ENCODE assay signal across 12 cellular contexts in the genomic region with DNA sequence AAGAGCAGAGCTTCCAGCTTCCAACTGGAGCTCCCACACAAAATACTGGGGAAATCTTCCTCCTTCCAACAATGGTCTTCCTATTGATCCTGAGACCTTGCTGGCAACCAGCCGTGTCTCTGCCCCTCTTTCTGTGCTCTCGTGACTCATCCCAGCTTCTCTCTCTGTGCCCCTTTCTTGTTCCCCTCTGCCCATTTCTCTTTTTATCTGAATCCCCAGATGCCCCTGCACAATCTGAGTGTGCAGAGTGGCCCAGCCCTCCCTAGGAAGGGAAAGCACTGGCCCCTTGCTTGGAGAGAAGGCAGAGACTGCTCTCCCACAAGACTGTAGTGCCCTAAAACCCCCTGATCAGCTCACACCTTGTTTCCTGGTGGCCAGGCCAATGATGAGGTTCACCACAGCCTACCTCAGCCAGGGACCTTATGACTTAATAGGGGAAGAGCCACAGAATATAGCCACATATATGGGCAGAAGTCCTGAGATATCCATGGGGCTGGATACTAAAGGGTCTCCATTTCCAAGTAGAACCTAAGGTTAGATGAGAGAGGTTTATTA. TPM values are rescaled to one million over a fixed set of nuclear protein-coding genes. Genes with fewer than 3 reads are reported as not detected.
DNase-seq lines count a peak whose midpoint lies in the region; ATAC-seq and TF ChIP-seq lines count a peak whose summit lies in the region.
"Had no signal": no experiment of that assay in that cellular context is flagged by ENCODE, and none has a peak within 500 bp of the region (broad histone marks: within the 10 kb centered on the region; RNA-seq: fewer than 3 reads in every experiment).

No MANE protein-coding gene starts in this region.

- no peak for ATAC-seq in CD4-positive, CD25-positive, alpha-beta regulatory T cell (ENCODE audit: low read depth in 2 of 2)
- ATAC-seq in GM21367 (IDR thresholded peaks at IDR 0.05; ENCODE audit: unreplicated experiment) (no peak), HG02610 (IDR thresholded peaks at IDR 0.05; ENCODE audit: unreplicated experiment) (no peak)

- no peak for DNase-seq in CD4-positive, CD25-positive, alpha-beta regulatory T cell
- DNase-seq in WERI-Rb-1 (peak; percentile 4), islet precursor cell (peak; percentile 40), osteocyte (ENCODE audit: extremely low spot score, unreplicated experiment) (peak; percentile 59), NK-92 (lab: John Stamatoyannopoulos, UW; ENCODE audit: unreplicated experiment) (no peak)
- DNase-seq: AML-193 had no signal

- H3K9me3 Mint-ChIP-seq in CD4-positive, CD25-positive, alpha-beta regulatory T cell = peaks cover 0 to 2% (median 0%) of the 10 kb centered on the region in 7 donors
- H3K9me3 Mint-ChIP-seq in osteocyte (ENCODE audit: unreplicated experiment) = no peaks in the 10 kb centered on the region

- H3K36me3 Mint-ChIP-seq in CD4-positive, CD25-positive, alpha-beta regulatory T cell = no peaks in the 10 kb centered on the region
- H3K36me3 Mint-ChIP-seq in osteocyte (ENCODE audit: unreplicated experiment) = no peaks in the 10 kb centered on the region

- TF ChIP-seq CTCF in WERI-Rb-1 (IDR thresholded peaks at IDR 0.05; ENCODE audit: low read depth, low read length) (no peak), osteocyte (IDR thresholded peaks at IDR 0.05) (no peak)

- peak overlapping the region in 2 of 3 donors; percentile 31 to 60 for H3K27ac Mint-ChIP-seq in CD4-positive, CD25-positive, alpha-beta regulatory T cell
- no peak overlapping the region for H3K27ac Mint-ChIP-seq in osteocyte (ENCODE audit: unreplicated experiment)

- no peaks in the 10 kb centered on the region for H3K36me3 ChIP-seq in CD4-positive, CD25-positive, alpha-beta regulatory T cell (ENCODE audit: control insufficient read depth, insufficient read depth, low read length)
- H3K36me3 ChIP-seq in WERI-Rb-1 = no peaks in the 10 kb centered on the region
- H3K36me3 ChIP-seq: BLaER1 had no signal

- H3K4me1 ChIP-seq in CD4-positive, CD25-positive, alpha-beta regulatory T cell (ENCODE audit: control insufficient read depth, insufficient read depth, low read length, poor library complexity, severe bottlenecking) = no peaks in the 10 kb centered on the region
- H3K4me1 ChIP-seq: BLaER1 had no signal

- H3K27ac ChIP-seq in CD4-positive, CD25-positive, alpha-beta regulatory T cell (ENCODE audit: insufficient read depth, low read length, poor library complexity, severe bottlenecking) = no peak overlapping the region
- no peak overlapping the region for H3K27ac ChIP-seq in WERI-Rb-1
- H3K27ac ChIP-seq: BLaER1, HL-60 had no signal

- no peaks in the 10 kb centered on the region for H3K27me3 ChIP-seq in CD4-positive, CD25-positive, alpha-beta regulatory T cell (ENCODE audit: control insufficient read depth, insufficient read depth, low read length)
- peaks cover 7% of the 10 kb centered on the region for H3K27me3 ChIP-seq in WERI-Rb-1 (ENCODE audit: insufficient read depth, low read depth, severe bottlenecking)
- H3K27me3 ChIP-seq: BLaER1 had no signal

- no peaks in the 10 kb centered on the region for H3K9me3 ChIP-seq in CD4-positive, CD25-positive, alpha-beta regulatory T cell (ENCODE audit: control insufficient read depth in 2 of 2, low read length in 2 of 2)
- no peaks in the 10 kb centered on the region for H3K9me3 ChIP-seq in WERI-Rb-1 (ENCODE audit: severe bottlenecking)
- H3K9me3 ChIP-seq: BLaER1 had no signal

- no peak overlapping the region for H3K4me3 Mint-ChIP-seq in CD4-positive, CD25-positive, alpha-beta regulatory T cell
- no peak overlapping the region for H3K4me3 Mint-ChIP-seq in osteocyte (ENCODE audit: unreplicated experiment)

- H3K4me3 ChIP-seq in CD4-positive, CD25-positive, alpha-beta regulatory T cell (ENCODE audit: low read depth, low read length) = no peak overlapping the region
- H3K4me3 ChIP-seq in WERI-Rb-1 (ENCODE audit: low read depth, low read length) = no peak overlapping the region
- H3K4me3 ChIP-seq: BLaER1 had no signal

- H3K4me1 Mint-ChIP-seq in CD4-positive, CD25-positive, alpha-beta regulatory T cell = peaks cover 0 to 14% (median 3%) of the 10 kb centered on the region in 4 donors
- H3K4me1 Mint-ChIP-seq in osteocyte (ENCODE audit: unreplicated experiment) = no peaks in the 10 kb centered on the region

- H3K27me3 Mint-ChIP-seq in CD4-positive, CD25-positive, alpha-beta regulatory T cell = peaks cover 10% of the 10 kb centered on the region
- peaks cover 5% of the 10 kb centered on the region for H3K27me3 Mint-ChIP-seq in osteocyte (ENCODE audit: unreplicated experiment)

RNA-seq across cellular contexts. Expression of gene MAS1L, which starts 23.1 kb away (rescaled TPM):
- total RNA-seq in CD4-positive, CD25-positive, alpha-beta regulatory T cell = not detected
- not detected for polyA plus RNA-seq in CD4-positive, CD25-positive, alpha-beta regulatory T cell
- not detected in 2 replicates for total RNA-seq in osteocyte
- total RNA-seq: Daoy, H4 had no signal

RNA-seq across cellular contexts. Expression of gene UBD, which starts 48.7 kb away (rescaled TPM):
- not detected for total RNA-seq in CD4-positive, CD25-positive, alpha-beta regulatory T cell
- polyA plus RNA-seq in CD4-positive, CD25-positive, alpha-beta regulatory T cell = not detected
- not detected in 2 replicates for total RNA-seq in osteocyte

RNA-seq across cellular contexts. Expression of gene OR2H1, which starts 53.9 kb away (rescaled TPM):
- not detected for total RNA-seq in CD4-positive, CD25-positive, alpha-beta regulatory T cell
- polyA plus RNA-seq in CD4-positive, CD25-positive, alpha-beta regulatory T cell = not detected
- total RNA-seq in osteocyte = not detected in 2 replicates
- total RNA-seq: Daoy, H4 had no signal

RNA-seq across cellular contexts. Expression of gene OR11A1, which starts 54.0 kb away (rescaled TPM):
- not detected for total RNA-seq in CD4-positive, CD25-positive, alpha-beta regulatory T cell
- polyA plus RNA-seq in CD4-positive, CD25-positive, alpha-beta regulatory T cell = not detected
- total RNA-seq in osteocyte = not detected in 2 replicates
- total RNA-seq: Daoy, H4 had no signal

Comparison
In these comparisons a context has a peak if more than half of its experiments do, and no peak if none do; other contexts are left out.
1. DNase-seq: peak in WERI-Rb-1 (single experiment), islet precursor cell (single experiment) and osteocyte (single experiment); none in CD4-positive, CD25-positive, alpha-beta regulatory T cell (0 of 3) and NK-92 (single experiment).